In the genomic region with DNA sequence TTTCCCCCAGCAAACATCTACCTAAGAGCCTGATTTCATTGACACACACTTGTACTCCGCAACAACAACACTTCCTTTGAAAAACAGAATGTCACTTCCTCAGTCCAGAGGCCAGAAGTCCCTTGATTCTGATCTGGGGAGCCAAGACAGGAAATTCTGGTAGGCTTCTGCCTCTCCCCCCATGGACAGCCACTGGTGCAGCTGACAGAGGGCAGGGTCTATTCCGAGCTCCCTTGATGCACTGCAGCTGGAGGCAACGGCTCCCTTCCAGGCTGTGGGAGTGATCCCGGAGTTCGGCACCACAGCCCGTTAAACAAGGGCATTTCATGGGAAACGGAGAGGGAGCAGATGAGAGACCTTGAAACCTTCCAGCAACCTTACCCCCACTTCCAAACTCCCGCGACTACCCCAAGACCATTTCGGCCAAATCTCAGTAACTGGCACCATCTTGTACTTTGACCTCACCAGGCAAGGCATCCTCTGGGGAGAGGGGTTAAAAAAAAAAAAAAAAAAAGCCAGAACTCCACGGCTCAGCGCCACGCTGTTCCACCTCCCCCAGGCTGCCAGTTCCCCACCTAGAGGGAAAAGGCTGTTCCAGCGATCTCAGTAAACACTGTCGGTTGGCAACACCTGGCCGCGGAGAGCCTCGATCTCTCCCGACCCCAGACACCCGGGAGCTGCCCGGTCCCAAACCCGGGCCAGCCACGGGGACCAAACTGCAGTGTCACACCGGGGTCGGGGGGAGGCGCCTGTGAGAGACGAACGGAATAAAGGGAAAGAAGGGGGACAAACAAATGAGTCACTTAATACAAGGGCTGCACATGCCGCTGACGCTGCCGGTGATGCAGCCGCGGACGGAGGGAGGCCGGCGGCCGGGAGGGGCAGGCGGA, we compare ENCODE assay signal across 8 cellular contexts. TPM values are rescaled to one million over a fixed set of nuclear protein-coding genes. Genes with fewer than 3 reads are reported as not detected.
DNase-seq lines count a peak whose midpoint lies in the region; ATAC-seq and TF ChIP-seq lines count a peak whose summit lies in the region.

No MANE protein-coding gene starts in this region.

- H3K9me3 ChIP-seq in colonic mucosa = no peaks in the 10 kb centered on the region

- TF ChIP-seq CTCF in AG09319 (IDR thresholded peaks at IDR 0.05; ENCODE audit: low read depth, low read length) = peak; percentile 58
- peak; percentile 48 for TF ChIP-seq CTCF in colonic mucosa (IDR thresholded peaks at IDR 0.05)

- peak; percentile 64 for DNase-seq in AG09319 (ENCODE audit: extremely low read depth, low read depth)
- peak; percentile 51 for DNase-seq in GM19238 (ENCODE audit: insufficient read length, low spot score)
- DNase-seq in NCI-H510A treated with DMSO at 0.1 percent for 48 hours (lab: John Stamatoyannopoulos, UW) = peak; percentile 56
- peak; percentile 84 for DNase-seq in activated CD4-positive, alpha-beta T cell treated with anti-CD3 and anti-CD28 coated beads for 48 hours
- peak; percentile 90 for DNase-seq in colonic mucosa
- DNase-seq in left lobe of liver (ENCODE audit: low spot score) = peak; percentile 84
- peak; percentile 75 to 77 for DNase-seq in stimulated activated CD4-positive, alpha-beta T cell treated with anti-CD3 and anti-CD28 coated beads, Interleukin-2, amount 100 ng/mL, for 24 hours

- ATAC-seq in HG03439 (IDR thresholded peaks at IDR 0.05; ENCODE audit: unreplicated experiment) (peak; percentile 48), left lobe of liver (peak; percentile 69)

- H3K27me3 ChIP-seq in colonic mucosa = no peaks in the 10 kb centered on the region

- peak overlapping the region; percentile 64 to 87 for H3K9ac ChIP-seq in colonic mucosa (ENCODE audit: low read depth in 2 of 2, low read length in 2 of 2)

- H3K36me3 ChIP-seq in colonic mucosa = no peaks in the 10 kb centered on the region

- peak overlapping the region; percentile 97 for H3K27ac ChIP-seq in colonic mucosa

- H3K4me3 ChIP-seq in colonic mucosa = peak overlapping the region; percentile 80

- intact Hi-C loops in colonic mucosa (cut with DNase I) = no loop called here

- no peaks in the 10 kb centered on the region for H3K4me1 ChIP-seq in colonic mucosa

RNA-seq across cellular contexts. Expression of gene GAB2, which starts 1.1 kb away (rescaled TPM):
- total RNA-seq in colonic mucosa = 10 to 100 TPM; 20.0 to 21.1 TPM
- total RNA-seq in left lobe of liver = 4.5 TPM

Comparison
In these comparisons a context has a peak if more than half of its experiments do, and no peak if none do; other contexts are left out.
1. Peak in every context shown above with its lines: DNase-seq, ATAC-seq, H3K4me3 ChIP-seq and H3K27ac ChIP-seq.